13 cellular contexts compared by ENCODE assay signal in the genomic region with DNA sequence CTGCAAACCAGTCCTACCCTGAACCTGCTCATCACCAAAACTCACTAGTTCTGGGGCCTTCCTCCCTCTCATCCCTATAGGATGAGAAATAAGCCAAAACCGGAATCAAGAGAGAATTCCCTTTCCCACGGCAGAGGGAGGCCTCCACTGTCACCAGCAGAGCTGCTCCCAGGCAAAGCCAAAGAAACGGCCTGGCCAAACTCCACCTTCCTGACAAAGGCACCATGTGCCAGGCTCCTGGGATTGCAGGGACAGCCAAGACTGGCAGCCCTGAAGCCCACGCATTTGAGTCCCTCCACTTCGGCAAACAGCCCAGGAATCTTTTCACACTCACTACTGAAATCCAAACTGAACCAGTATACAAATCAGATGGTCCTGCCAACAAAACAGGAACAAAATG. TPM values are rescaled to one million over a fixed set of nuclear protein-coding genes. Genes with fewer than 3 reads are reported as not detected.
DNase-seq lines count a peak whose midpoint lies in the region; ATAC-seq, FAIRE-seq and TF ChIP-seq lines count a peak whose summit lies in the region.
"Had no signal": no experiment of that assay in that cellular context is flagged by ENCODE, and none has a peak within 500 bp of the region (broad histone marks: within the 10 kb centered on the region; RNA-seq: fewer than 3 reads in every experiment).

No MANE protein-coding gene starts in this region.

- 25% methylated on average over 5 of the region's 5 CpGs for WGBS in liver
- 98% methylated on average over 4 of the region's 5 CpGs for WGBS in HepG2 (ENCODE audit: low lambda C conversion rate)

- DNase-seq in HepG2 (ENCODE audit: low spot score) (no peak), frontal cortex (ENCODE audit: low spot score in 2 of 2) (peak; percentile 39 to 54), foreskin keratinocyte (no peak), 8988T (no peak), colonic mucosa (no peak)
- no peak for DNase-seq in activated CD8-positive, alpha-beta memory T cell treated with anti-CD3 and anti-CD28 coated beads, Interleukin-2, amount 50 U/mL, for 4 hours
- DNase-seq: activated CD4-positive, alpha-beta T cell treated with anti-CD3 and anti-CD28 coated beads for 1 hour; activated effector memory CD4-positive, alpha-beta T cell treated with anti-CD3 and anti-CD28 coated beads, Interleukin-2, amount 50 U/mL, for 16 hours; NCI-H748 treated with DMSO at 0.1 percent for 48 hours had no signal

- intact Hi-C loops in HepG2 (cut with micrococcal nuclease; ENCODE audit: unreplicated experiment) (no loop called here), colonic mucosa (cut with DNase I) (no loop called here)

- no peak overlapping the region for H2AFZ ChIP-seq in HepG2 (ENCODE audit: low read length)

- BruUV-seq in HepG2 (replicated peaks; lab: Mats Ljungman, UMichigan), result no TSS peak

- ATAC-seq in HepG2 (no peak), foreskin keratinocyte (no peak)

- POLR2A ChIA-PET in HepG2 (lab: Yijun Ruan, JAX), result interaction anchor here (1.3 kb wide), 1 partner anchor 10 kb away, joined by 3 read pairs; no protein-coding TSS in a partner anchor

- no peak overlapping the region for H3K4me2 ChIP-seq in HepG2 (ENCODE audit: low read depth, low read length)

- no peaks in the 10 kb centered on the region for H4K20me1 ChIP-seq in HepG2 (ENCODE audit: insufficient read depth, low read length)

- H3K4me1 ChIP-seq in liver (ENCODE audit: control insufficient read depth in 4 of 4, insufficient read depth in 4 of 4, low read length in 3 of 4) (peaks cover 11 to 75% (median 36%) of the 10 kb centered on the region in 4 donors), HepG2 (ENCODE audit: insufficient read depth, low read length) (peaks cover 43% of the 10 kb centered on the region), neutrophil (ENCODE audit: control insufficient read depth in 1 of 2, insufficient read depth in 1 of 2, low read depth in 1 of 2, low read length in 1 of 2) (peaks cover 18 to 20% of the 10 kb centered on the region in 2 experiments), foreskin keratinocyte (no peaks in the 10 kb centered on the region), colonic mucosa (no peaks in the 10 kb centered on the region)

- TF ChIP-seq EP300 in HepG2 (IDR thresholded peaks at IDR 0.05; ENCODE audit: low read depth in 2 of 2, low read length in 2 of 2) (no peak), HepG2 (CRISPR knock-in tag; IDR thresholded peaks at IDR 0.05; ENCODE audit: borderline replicate concordance) (no peak)

- FAIRE-seq in HepG2 (lab: Jason Lieb, UNC) (no peak), frontal cortex (lab: Jason Lieb, UNC) (no peak)
- FAIRE-seq: colon had no signal

- peaks cover 38% of the 10 kb centered on the region for H3K79me2 ChIP-seq in HepG2 (ENCODE audit: insufficient read depth, low read length)

- H3K27me3 ChIP-seq in liver (ENCODE audit: control insufficient read depth in 4 of 4, insufficient read depth in 4 of 4, low read length in 3 of 4) (no peaks in the 10 kb centered on the region), HepG2 (ENCODE audit: control insufficient read depth in 1 of 2, insufficient read depth in 2 of 2, low read length in 2 of 2) (no peaks in the 10 kb centered on the region), neutrophil (no peaks in the 10 kb centered on the region), foreskin keratinocyte (no peaks in the 10 kb centered on the region), colonic mucosa (no peaks in the 10 kb centered on the region)

- H3K27ac ChIP-seq in liver (ENCODE audit: low read depth in 1 of 2, low read length in 2 of 2) (peak overlapping the region; percentile 95 to 96), HepG2 (ENCODE audit: extremely low read length, insufficient read depth, low read length) (no peak overlapping the region), neutrophil (peak overlapping the region; percentile 63), foreskin keratinocyte (no peak overlapping the region), colonic mucosa (no peak overlapping the region)
- H3K27ac ChIP-seq: SK-N-MC had no signal

- TF ChIP-seq CTCF in liver (IDR thresholded peaks at IDR 0.05; ENCODE audit: low read depth, low read length, missing input control) (no peak), HepG2 (CRISPR knock-in tag; IDR thresholded peaks at IDR 0.05) (no peak), neutrophil (IDR thresholded peaks at IDR 0.05) (no peak), foreskin keratinocyte (conservative IDR thresholded peaks at IDR 0.05) (no peak), colonic mucosa (IDR thresholded peaks at IDR 0.05) (no peak)

- no peaks in the 10 kb centered on the region for H3K36me3 ChIP-seq in liver (ENCODE audit: control insufficient read depth in 4 of 4, insufficient read depth in 3 of 4, low read depth in 1 of 4, low read length in 3 of 4)
- no peaks in the 10 kb centered on the region for H3K36me3 ChIP-seq in HepG2 (replicated peaks in 1 of 2; ENCODE audit: control insufficient read depth in 1 of 2, insufficient read depth in 2 of 2, low read length in 2 of 2)
- no peaks in the 10 kb centered on the region for H3K36me3 ChIP-seq in neutrophil
- no peaks in the 10 kb centered on the region for H3K36me3 ChIP-seq in colonic mucosa

- H3K9me3 ChIP-seq in liver (ENCODE audit: control insufficient read depth in 4 of 4, low read length in 3 of 4), result no peaks in the 10 kb centered on the region
- no peaks in the 10 kb centered on the region for H3K9me3 ChIP-seq in HepG2 (ENCODE audit: low read length)
- H3K9me3 ChIP-seq in neutrophil, result no peaks in the 10 kb centered on the region
- no peaks in the 10 kb centered on the region for H3K9me3 ChIP-seq in colonic mucosa

- in situ Hi-C loops in HepG2 (cut with HindIII; ENCODE audit: extremely low pct_ligation_motif_present, low pct_unique_long_range_greater_than_20kb), result no loop called here

- TF ChIP-seq RAD21 in liver (IDR thresholded peaks at IDR 0.05) (peak; percentile 54 to 70), HepG2 (CRISPR knock-in tag; IDR thresholded peaks at IDR 0.05) (no peak)

- H3K4me3 ChIP-seq in liver (ENCODE audit: low read depth in 1 of 3, low read length in 3 of 3) (peak overlapping the region; percentile 4 to 55 (median 16)), HepG2 (replicated peaks in 1 of 3; ENCODE audit: insufficient read depth in 1 of 3, low read depth in 2 of 3, low read length in 3 of 3) (no peak overlapping the region), neutrophil (ENCODE audit: low read depth in 1 of 2, low read length in 1 of 2) (no peak overlapping the region), colonic mucosa (no peak overlapping the region)

- CTCF ChIA-PET in HepG2 (lab: Yijun Ruan, JAX; ENCODE audit: low intra/inter-chr PET ratio, low total read pairs), result no interaction called here

- H3K9ac ChIP-seq in liver (ENCODE audit: low read depth in 1 of 2, low read length in 2 of 2), result peak overlapping the region; percentile 61 to 63
- H3K9ac ChIP-seq in HepG2 (ENCODE audit: insufficient read depth, low read depth, low read length), result no peak overlapping the region
- H3K9ac ChIP-seq in colonic mucosa (ENCODE audit: low read depth in 2 of 2, low read length in 2 of 2), result no peak overlapping the region

- no peak for TF ChIP-seq POLR2A in HepG2 (IDR thresholded peaks at IDR 0.05; ENCODE audit: insufficient read depth in 1 of 2, low read depth in 2 of 2, low read length in 2 of 2)

TF ChIP-seq in liver, 16 proteins besides CTCF, POLR2A, EP300 and RAD21 (continues in another document):
- no peak for TF ChIP-seq FOXA1 (IDR thresholded peaks at IDR 0.05)
- no peak for TF ChIP-seq HNF4G (IDR thresholded peaks at IDR 0.05)
- TF ChIP-seq RXRA (IDR thresholded peaks at IDR 0.05), result peak in 1 of 2 donors; percentile 60
- no peak for TF ChIP-seq GABPA (IDR thresholded peaks at IDR 0.05 in 1 of 2, conservative IDR thresholded peaks at IDR 0.05 in 1 of 2)
- no peak for TF ChIP-seq JUND (IDR thresholded peaks at IDR 0.05)
- TF ChIP-seq YY1 (IDR thresholded peaks at IDR 0.05), result peak; percentile 29
- TF ChIP-seq FOXA2 (IDR thresholded peaks at IDR 0.05), result no peak
- no peak for TF ChIP-seq NR2F2 (IDR thresholded peaks at IDR 0.05)

TF ChIP-seq in HepG2, 621 proteins besides CTCF, POLR2A, EP300 and RAD21:
- TF ChIP-seq TOPORS (CRISPR knock-in tag; IDR thresholded peaks at IDR 0.05), result no peak

RNA-seq across cellular contexts. Expression of gene SMCO4, which starts 6.2 kb away (rescaled TPM):
- total RNA-seq in liver (10 to 100 TPM; 21.2 to 36.4 TPM), HepG2 (2016; rRNA removed; fragmentation: Illumina TruSeq; extraction: Trizol) (26.8 and 28.5 TPM in 2 replicates), frontal cortex (2.9 TPM), foreskin keratinocyte (6.2 and 8.4 TPM in 2 replicates), colonic mucosa (10 to 100 TPM; 47.2 to 73.7 TPM)
- polyA plus RNA-seq in liver (10 to 100 TPM; 59.4 to 98.8 TPM), HepG2 (2011; rRNA removed) (10.6 and 11.7 TPM in 2 replicates), foreskin keratinocyte (8.5 and 11.5 TPM in 2 replicates)
- 32.8 and 44.9 TPM in 2 replicates for total RNA-seq in HepG2 (2016; cell fraction: cytosol; rRNA removed; fragmentation: Illumina TruSeq; extraction: Trizol; ENCODE audit: low read depth)
- 24.0 and 27.8 TPM in 2 replicates for total RNA-seq in HepG2 (2016; cell fraction: insoluble cytoplasmic fraction; rRNA removed; fragmentation: Illumina TruSeq; extraction: Trizol)
- total RNA-seq in HepG2 (2016; cell fraction: membrane; rRNA removed; fragmentation: Illumina TruSeq; extraction: Trizol), result 39.9 and 58.1 TPM in 2 replicates
- 9.4 and 14.7 TPM in 2 replicates for total RNA-seq in HepG2 (2016; cell fraction: nucleus; rRNA removed; fragmentation: Illumina TruSeq; extraction: Trizol)
- polyA plus RNA-seq in HepG2 (2011; cell fraction: cytosol; rRNA removed), result 8.0 and 8.3 TPM in 2 replicates
- 7.7 and 10.0 TPM in 2 replicates for polyA plus RNA-seq in HepG2 (2011; cell fraction: nucleus; rRNA removed)
- polyA plus RNA-seq in HepG2 (2012), result 19.1 and 21.9 TPM in 2 replicates
- 45.6 and 73.6 TPM in 2 replicates for polyA plus RNA-seq in HepG2 (2016; cell fraction: cytosol; fragmentation: Illumina TruSeq; extraction: Trizol; ENCODE audit: low read depth)
- 34.5 and 47.2 TPM in 2 replicates for polyA plus RNA-seq in HepG2 (2016; cell fraction: insoluble cytoplasmic fraction; fragmentation: Illumina TruSeq; extraction: Trizol; ENCODE audit: low read depth)
- polyA plus RNA-seq in HepG2 (2016; cell fraction: membrane; fragmentation: Illumina TruSeq; extraction: Trizol; ENCODE audit: low read depth), result 48.5 and 75.7 TPM in 2 replicates
- 26.9 and 36.1 TPM in 2 replicates for polyA plus RNA-seq in HepG2 (2016; cell fraction: nucleus; fragmentation: Illumina TruSeq; extraction: Trizol; ENCODE audit: insufficient read depth, low read depth)
- 1.9 and 16.7 TPM in 2 replicates for polyA minus RNA-seq in HepG2 (2011; rRNA and poly(A)+ RNA removed; ENCODE audit: low replicate concordance)
- 3.5 TPM in 1 of 2 replicates, not detected in the other for polyA minus RNA-seq in HepG2 (2011; cell fraction: cytosol; rRNA and poly(A)+ RNA removed)
- polyA minus RNA-seq in HepG2 (2011; cell fraction: nucleus; rRNA and poly(A)+ RNA removed), result 2.2 and 6.6 TPM in 2 replicates

Comparison
In these comparisons a context has a peak if more than half of its experiments do, and no peak if none do; other contexts are left out.
1. H3K27ac ChIP-seq: peak in liver (2 of 2) and neutrophil (single experiment); none in HepG2 (single experiment), foreskin keratinocyte (single experiment) and colonic mucosa (single experiment).
2. H3K4me3 ChIP-seq: peak in liver (3 of 3); none in HepG2 (0 of 3), neutrophil (0 of 2) and colonic mucosa (single experiment).
3. H3K9ac ChIP-seq: peak in liver (2 of 2); none in HepG2 (single experiment) and colonic mucosa (0 of 2).
4. DNase-seq: peak in frontal cortex (2 of 2); none in HepG2 (single experiment), foreskin keratinocyte (0 of 2), activated CD8-positive, alpha-beta memory T cell treated with anti-CD3 and anti-CD28 coated beads, Interleukin-2, amount 50 U/mL, for 4 hours (single experiment), 8988T (single experiment) and colonic mucosa (single experiment).